In the genomic region with DNA sequence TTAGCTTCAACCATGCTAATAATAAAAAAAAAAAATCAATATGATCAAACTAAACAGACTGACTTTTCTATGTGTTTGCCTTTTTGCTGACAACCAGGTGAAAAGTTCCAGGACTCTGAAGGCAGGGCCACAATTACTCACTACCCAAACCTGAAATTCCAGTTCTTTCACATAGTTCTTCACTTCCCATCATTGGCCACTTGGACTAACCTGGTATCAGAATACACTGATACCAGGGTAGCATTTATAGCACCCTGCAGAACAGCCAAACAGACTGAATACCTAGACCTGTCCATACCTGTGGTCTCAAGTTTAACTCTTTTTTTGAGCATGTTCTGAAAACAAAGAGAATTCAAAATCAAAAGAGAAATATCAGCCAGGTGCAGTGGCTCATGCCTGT, we compare ENCODE assay signal across 10 cellular contexts. TPM values are rescaled to one million over a fixed set of nuclear protein-coding genes. Genes with fewer than 3 reads are reported as not detected.
A peak's percentile ranks its signal among the peaks of the same experiment; 100 is the strongest.
DNase-seq lines count a peak whose midpoint lies in the region; FAIRE-seq and TF ChIP-seq lines count a peak whose summit lies in the region.
"Had no signal": no experiment of that assay in that cellular context is flagged by ENCODE, and none has a peak within 500 bp of the region (broad histone marks: within the 10 kb centered on the region; RNA-seq: fewer than 3 reads in every experiment).

No MANE protein-coding gene starts in this region.

- no peaks in the 10 kb centered on the region for H3K9me2 ChIP-seq in PC-9 (ENCODE audit: insufficient read depth)

- no peaks in the 10 kb centered on the region for H3K9me3 Mint-ChIP-seq in activated T-cell treated with anti-CD3 and anti-CD28 coated beads, Interleukin-2, amount 50 U/mL, for 24 hours

- in situ Hi-C loops in transverse colon (cut with MboI; ENCODE audit: low pct_ligation_motif_present in 1 of 4, low pct_unique_long_range_greater_than_20kb in 1 of 4, low sequenced_read_pairs in 3 of 4), result loop anchor here in 1 of 4 donors (25.0 kb wide), 1 partner anchor 207 kb away; a partner anchor contains a TSS

- TF ChIP-seq POLR2A in transverse colon (IDR thresholded peaks at IDR 0.05), result no peak

- peak; percentile 88 for FAIRE-seq in islet of Langerhans (lab: Jason Lieb, UNC)

- TF ChIP-seq CTCF in PC-9 (conservative IDR thresholded peaks at IDR 0.05) (no peak), transverse colon (IDR thresholded peaks at IDR 0.05) (peak in 4 of 5 experiments; percentile 18 to 76 (median 46))

- H4K20me1 ChIP-seq in PC-9 (ENCODE audit: insufficient read depth), result no peaks in the 10 kb centered on the region

- H3K9me3 ChIP-seq in PC-9 (ENCODE audit: insufficient read depth, low read depth), result no peaks in the 10 kb centered on the region; the same call in 1 of the 2 replicates
- no peaks in the 10 kb centered on the region for H3K9me3 ChIP-seq in transverse colon

- no peak overlapping the region for H3K4me3 Mint-ChIP-seq in activated T-cell treated with anti-CD3 and anti-CD28 coated beads, Interleukin-2, amount 50 U/mL, for 24 hours

- peaks cover 84% of the 10 kb centered on the region for H3K4me1 Mint-ChIP-seq in activated T-cell treated with anti-CD3 and anti-CD28 coated beads, Interleukin-2, amount 50 U/mL, for 24 hours (ENCODE audit: low read depth)

- H3K79me2 ChIP-seq in PC-9 (ENCODE audit: low read depth), result peaks cover 88% of the 10 kb centered on the region

- peaks cover 35% of the 10 kb centered on the region for H3K36me3 Mint-ChIP-seq in activated T-cell treated with anti-CD3 and anti-CD28 coated beads, Interleukin-2, amount 50 U/mL, for 24 hours (ENCODE audit: low read depth)

- H3K27me3 Mint-ChIP-seq in activated T-cell treated with anti-CD3 and anti-CD28 coated beads, Interleukin-2, amount 50 U/mL, for 24 hours, result no peaks in the 10 kb centered on the region

- no TSS peak for BruUV-seq in PC-9 (replicated peaks; lab: Mats Ljungman, UMichigan)

- peaks cover 38% of the 10 kb centered on the region for H3K4me1 ChIP-seq in PC-9 (replicated peaks; ENCODE audit: insufficient read depth)
- peaks cover 28 to 82% (median 47%) of the 10 kb centered on the region in 4 donors for H3K4me1 ChIP-seq in transverse colon

- H3K4me3 ChIP-seq in PC-9, result peak overlapping the region; percentile 40; the same call in 1 of the 2 replicates
- peak overlapping the region in 1 of 4 donors; percentile 6 for H3K4me3 ChIP-seq in transverse colon

- H3F3A ChIP-seq in PC-9 (ENCODE audit: insufficient read depth, low read depth), result peaks cover 27% of the 10 kb centered on the region

- no peak for DNase-seq in activated T-cell treated with anti-CD3 and anti-CD28 coated beads, Interleukin-2, amount 50 U/mL, for 24 hours
- no peak for DNase-seq in activated T-cell treated with anti-CD3 and anti-CD28 coated beads, Interleukin-2, amount 50 U/mL, for 1 hour
- DNase-seq in PC-9, result peak; percentile 50 to 95
- DNase-seq in transverse colon, result peak; percentile 31
- no peak for DNase-seq in NCI-H1436 (lab: John Stamatoyannopoulos, UW)
- no peak for DNase-seq in midbrain (lab: John Stamatoyannopoulos, UW)
- no peak for DNase-seq in AG20443 (ENCODE audit: low spot score)
- DNase-seq: hippocampal formation, NCI-H1092 had no signal

- intact Hi-C loops in PC-9 (cut with micrococcal nuclease; ENCODE audit: unreplicated experiment), result loop anchor here (1.0 to 5.0 kb wide), 3 partner anchors 25 to 217 kb away; a partner anchor contains a TSS
- intact Hi-C loops in transverse colon (cut with DNase I; ENCODE audit: low total_unique reads), result no loop called here

- H3K36me3 ChIP-seq in PC-9 (ENCODE audit: low read depth) (no peaks in the 10 kb centered on the region), transverse colon (no peaks in the 10 kb centered on the region)

- H3K27ac ChIP-seq in PC-9, result peak overlapping the region; percentile 96
- peak overlapping the region; percentile 76 to 86 (median 80) for H3K27ac ChIP-seq in transverse colon

- peak overlapping the region; percentile 91 for H3K27ac Mint-ChIP-seq in activated T-cell treated with anti-CD3 and anti-CD28 coated beads, Interleukin-2, amount 50 U/mL, for 24 hours

- peak overlapping the region; percentile 91 for H3K4me2 ChIP-seq in PC-9

- POLR2A ChIA-PET in PC-9 (lab: Charles Lee; ENCODE audit: unreplicated experiment), result no interaction called here

- H3K27me3 ChIP-seq in PC-9 (ENCODE audit: insufficient read depth, low read depth), result no peaks in the 10 kb centered on the region
- H3K27me3 ChIP-seq in transverse colon, result no peaks in the 10 kb centered on the region

- CTCF ChIA-PET in PC-9 (lab: Charles Lee), result no interaction called here

- peak; percentile 22 for TF ChIP-seq EP300 in transverse colon (IDR thresholded peaks at IDR 0.05; ENCODE audit: low read depth)

- no peak overlapping the region for H2AFZ ChIP-seq in PC-9

RNA-seq across cellular contexts. Expression of a gene that starts 25.1 kb away (rescaled TPM):
- 31.2 and 36.0 TPM in 2 replicates for total RNA-seq in PC-9 (2021)
- 100 to 1,000 TPM in 3 of 4 donors, 10 to 100 TPM in 1; 38.0 to 123 (median 105) TPM for total RNA-seq in transverse colon

Comparison
In these comparisons a context has a peak if more than half of its experiments do, and no peak if none do; other contexts are left out.
1. DNase-seq: peak in PC-9 (2 of 2) and transverse colon (single experiment); none in activated T-cell treated with anti-CD3 and anti-CD28 coated beads, Interleukin-2, amount 50 U/mL, for 24 hours (single experiment), activated T-cell treated with anti-CD3 and anti-CD28 coated beads, Interleukin-2, amount 50 U/mL, for 1 hour (single experiment), NCI-H1436 (single experiment), midbrain (single experiment) and AG20443 (single experiment).